2 cellular contexts compared by ENCODE assay signal in the genomic region with DNA sequence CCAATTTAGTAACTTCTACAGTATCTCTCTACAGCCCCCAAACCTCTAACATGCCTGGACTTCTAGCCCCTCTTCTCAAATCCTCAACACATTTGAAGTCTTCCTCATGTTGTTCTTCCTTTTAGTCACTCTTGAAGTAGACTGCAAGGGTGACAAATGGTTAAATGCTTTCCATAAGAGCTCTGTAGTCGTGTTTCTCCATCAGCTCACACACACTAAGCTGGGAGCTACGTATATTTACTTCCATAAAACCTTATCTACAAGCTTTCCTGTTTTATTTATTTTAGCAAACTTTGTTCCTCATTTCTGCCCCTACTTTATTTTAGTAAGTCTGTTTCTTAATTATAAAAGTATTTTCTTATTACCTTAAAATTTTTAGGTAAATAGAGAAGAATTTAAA. TPM values are rescaled to one million over a fixed set of nuclear protein-coding genes. Genes with fewer than 3 reads are reported as not detected.
"Had no signal": no experiment of that assay in that cellular context is flagged by ENCODE, and none has a peak within 500 bp of the region (broad histone marks: within the 10 kb centered on the region; RNA-seq: fewer than 3 reads in every experiment).

No MANE protein-coding gene starts in this region.

RNA-seq across cellular contexts. Expression of gene NUDT4B, which starts 19.0 kb away (rescaled TPM):
- total RNA-seq: MCF 10A, PC-9 had no signal
